ENCODE assay signal across 8 cellular contexts in the genomic region with DNA sequence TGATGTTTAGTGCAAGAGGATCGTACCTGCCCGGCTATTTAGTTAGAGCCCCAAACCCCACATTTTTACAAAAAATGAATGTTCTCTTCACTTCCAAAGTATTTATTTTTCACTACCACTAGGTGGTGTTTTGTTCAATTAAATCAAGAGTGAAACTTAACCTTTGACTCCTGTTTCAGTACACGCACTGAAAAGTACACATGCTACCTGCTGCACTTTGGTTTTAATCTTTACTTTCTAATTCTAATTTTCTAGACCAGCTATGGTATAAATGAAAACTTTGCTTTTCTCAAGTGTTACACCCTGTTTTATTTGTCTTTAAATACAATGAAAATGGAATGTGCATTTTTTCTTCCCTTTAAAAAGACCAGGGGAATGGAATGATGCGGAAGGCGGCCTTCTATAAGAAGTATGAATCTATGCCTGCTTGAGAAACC.
A peak's percentile ranks its signal among the peaks of the same experiment; 100 is the strongest.
DNase-seq lines count a peak whose midpoint lies in the region; ATAC-seq and FAIRE-seq lines count a peak whose summit lies in the region.

No MANE protein-coding gene starts in this region.

- H3K9me3 ChIP-seq in endocrine pancreas (ENCODE audit: control insufficient read depth, low read length) = no peaks in the 10 kb centered on the region

- H3K9ac ChIP-seq in endocrine pancreas (ENCODE audit: control insufficient read depth, insufficient read depth, low read length) = no peak overlapping the region

- H3K36me3 ChIP-seq in endocrine pancreas (ENCODE audit: control insufficient read depth, insufficient read depth, low read length) = no peaks in the 10 kb centered on the region

- peak overlapping the region; percentile 59 for H3K4me3 ChIP-seq in endocrine pancreas (ENCODE audit: control insufficient read depth, insufficient read depth, low read length)

- peak; percentile 2 for DNase-seq in NCI-H146 (lab: John Stamatoyannopoulos, UW)
- DNase-seq in NCI-H146 treated with DMSO at 0.1 percent for 48 hours (lab: John Stamatoyannopoulos, UW; ENCODE audit: unreplicated experiment) = no peak
- peak; percentile 24 for DNase-seq in RCC 7860 (ENCODE audit: low spot score)
- peak; percentile 28 for DNase-seq in pons (ENCODE audit: low spot score)
- DNase-seq in SHP77 treated with DMSO at 0.1 percent for 48 hours (lab: John Stamatoyannopoulos, UW) = no peak

- H3K27me3 ChIP-seq in endocrine pancreas (ENCODE audit: control insufficient read depth, insufficient read depth, low read length) = no peaks in the 10 kb centered on the region

- ATAC-seq in HG02973 (IDR thresholded peaks at IDR 0.05; ENCODE audit: unreplicated experiment) = peak; percentile 77
- ATAC-seq in GM18517 (IDR thresholded peaks at IDR 0.05; ENCODE audit: unreplicated experiment) = no peak

- peaks cover 9% of the 10 kb centered on the region for H3K4me1 ChIP-seq in endocrine pancreas (ENCODE audit: control insufficient read depth, insufficient read depth, low read length)

- FAIRE-seq in RCC 7860 (lab: Jason Lieb, UNC) = no peak

Comparison
In these comparisons a context has a peak if more than half of its experiments do, and no peak if none do; other contexts are left out.
1. DNase-seq: peak in NCI-H146 (single experiment), RCC 7860 (single experiment) and pons (single experiment); none in NCI-H146 treated with DMSO at 0.1 percent for 48 hours (single experiment) and SHP77 treated with DMSO at 0.1 percent for 48 hours (single experiment).